In the genomic region with DNA sequence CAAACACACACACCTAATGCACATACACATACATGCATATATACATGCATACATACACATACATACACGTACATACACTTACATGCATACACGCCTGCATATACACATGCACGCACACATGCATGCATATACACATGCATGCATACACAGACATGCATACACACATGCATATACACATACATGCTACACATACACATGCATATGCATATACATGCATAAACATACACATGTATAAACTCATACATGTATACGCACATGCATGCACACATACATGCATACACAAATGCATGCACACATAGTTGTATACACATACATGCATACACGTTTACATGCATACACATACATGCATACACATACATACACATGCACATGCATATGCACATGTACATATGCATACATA, we compare ENCODE assay signal across 24 cellular contexts. TPM values are rescaled to one million over a fixed set of nuclear protein-coding genes. Genes with fewer than 3 reads are reported as not detected.
"Had no signal": no experiment of that assay in that cellular context is flagged by ENCODE, and none has a peak within 500 bp of the region (broad histone marks: within the 10 kb centered on the region; RNA-seq: fewer than 3 reads in every experiment).

No MANE protein-coding gene starts in this region.

- ATAC-seq: effector memory CD8-positive, alpha-beta T cell; left colon; left ventricle myocardium superior; lower lobe of right lung; naive thymus-derived CD8-positive, alpha-beta T cell; stimulated activated memory B cell treated with anti-CD40 and anti-IgM and Interleukin-4, amounts not matched to agents 10 μg/mL and 1 μg/mL and 100 μg/mL, for 72 hours had no signal

- H3K4me3 ChIP-seq: lower lobe of right lung, prostate gland, right atrium auricular region, sigmoid colon, thoracic aorta, tibial nerve, upper lobe of left lung, uterus had no signal

- H3K27ac ChIP-seq: lower lobe of right lung, prostate gland, right atrium auricular region, sigmoid colon, thoracic aorta, tibial nerve, upper lobe of left lung, uterus had no signal

- H3K4me1 ChIP-seq: lower lobe of right lung, prostate gland, right atrium auricular region, sigmoid colon, uterus had no signal

- FAIRE-seq: frontal cortex had no signal

- DNase-seq: cortex of kidney; effector memory CD8-positive, alpha-beta T cell; hypothalamus; immature natural killer cell; islet precursor cell; kidney glomerular epithelial cell; left colon; left ventricle myocardium superior; lower lobe of right lung; naive thymus-derived CD8-positive, alpha-beta T cell; nephron progenitor cell; nucleus accumbens; sigmoid colon; stimulated activated CD4-positive, alpha-beta T cell treated with anti-CD3 and anti-CD28 coated beads, Interleukin-2, amount 100 ng/mL, for 24 hours; stimulated activated CD4-positive, alpha-beta T cell treated with anti-CD3 and anti-CD28 coated beads, Interleukin-4, amount 100 ng/mL, for 24 hours; upper lobe of left lung; uterus had no signal

- H3K9me3 ChIP-seq: lower lobe of right lung, prostate gland, right atrium auricular region, sigmoid colon, thoracic aorta, tibial nerve, upper lobe of left lung, uterus had no signal

RNA-seq across cellular contexts. Expression of a gene that starts 40.5 kb away (rescaled TPM):
- polyA plus RNA-seq: esophagus; immature natural killer cell; naive thymus-derived CD8-positive, alpha-beta T cell; sigmoid colon had no signal

RNA-seq across cellular contexts. Expression of a gene that starts 45.4 kb away (rescaled TPM):
- polyA plus RNA-seq: esophagus; immature natural killer cell; naive thymus-derived CD8-positive, alpha-beta T cell; sigmoid colon had no signal

RNA-seq across cellular contexts. Expression of a gene that starts 48.2 kb away (rescaled TPM):
- polyA plus RNA-seq: esophagus; immature natural killer cell; naive thymus-derived CD8-positive, alpha-beta T cell; sigmoid colon had no signal

RNA-seq across cellular contexts. Expression of a gene that starts 52.5 kb away (rescaled TPM):
- polyA plus RNA-seq: esophagus; immature natural killer cell; naive thymus-derived CD8-positive, alpha-beta T cell; sigmoid colon had no signal
